ENCODE assay signal across 22 cellular contexts in genomic region chr9:96299823-96300222, GRCh38. TPM values are rescaled to one million over a fixed set of nuclear protein-coding genes. Genes with fewer than 3 reads are reported as not detected.
A peak's percentile ranks its signal among the peaks of the same experiment; 100 is the strongest.
DNase-seq lines count a peak whose midpoint lies in the region; ATAC-seq, FAIRE-seq and TF ChIP-seq lines count a peak whose summit lies in the region.
"Had no signal": no experiment of that assay in that cellular context is flagged by ENCODE, and none has a peak within 500 bp of the region (broad histone marks: within the 10 kb centered on the region; RNA-seq: fewer than 3 reads in every experiment).

No MANE protein-coding gene starts in this region.

- dilution Hi-C loops in keratinocyte (cut with MboI; ENCODE audit: extremely low pct_ligation_motif_present, low sequenced_read_pairs), result no loop called here

- H3K4me2 ChIP-seq in keratinocyte (ENCODE audit: control insufficient read depth, extremely low read depth, insufficient read depth, low read depth, low read length), result no peak overlapping the region

- H3K27ac ChIP-seq in keratinocyte (ENCODE audit: control insufficient read depth, insufficient read depth, low read length), result no peak overlapping the region
- H3K27ac ChIP-seq: gastrocnemius medialis, thyroid gland had no signal

- peak; percentile 26 for FAIRE-seq in keratinocyte (lab: Jason Lieb, UNC)
- no peak for FAIRE-seq in urothelium cell line (lab: Jason Lieb, UNC)

- no peaks in the 10 kb centered on the region for H3K9me3 ChIP-seq in keratinocyte (ENCODE audit: control insufficient read depth, low read depth, low read length)
- H3K9me3 ChIP-seq: gastrocnemius medialis, thyroid gland had no signal

- peaks cover 11% of the 10 kb centered on the region for H3K4me1 ChIP-seq in keratinocyte (ENCODE audit: control insufficient read depth, extremely low read depth, insufficient read depth, low read length)
- H3K4me1 ChIP-seq: gastrocnemius medialis had no signal

- H3K27me3 ChIP-seq in keratinocyte (ENCODE audit: control insufficient read depth, extremely low read depth, insufficient read depth, low read length), result peaks cover 20% of the 10 kb centered on the region
- H3K27me3 ChIP-seq: gastrocnemius medialis, thyroid gland had no signal

- TF ChIP-seq CTCF in keratinocyte (optimal IDR thresholded peaks at IDR 0.05 in 1 of 3, IDR thresholded peaks at IDR 0.05 in 1 of 3, conservative IDR thresholded peaks at IDR 0.05 in 1 of 3; ENCODE audit: extremely low read depth in 1 of 3, insufficient read depth in 2 of 3, low read length in 3 of 3), result no peak

- H3K4me3 ChIP-seq in keratinocyte (ENCODE audit: control insufficient read depth in 2 of 3, extremely low read depth in 1 of 3, insufficient read depth in 2 of 3, low read depth in 1 of 3, low read length in 3 of 3), result no peak overlapping the region
- H3K4me3 ChIP-seq: gastrocnemius medialis, thyroid gland had no signal

- H2AFZ ChIP-seq in keratinocyte (ENCODE audit: control insufficient read depth, low read length), result no peak overlapping the region

- DNase-seq in NCI-H2171 treated with DMSO at 0.1 percent for 48 hours (lab: John Stamatoyannopoulos, UW) (peak; percentile 3), NCI-H2171 (lab: John Stamatoyannopoulos, UW) (no peak), amniotic stem cell (lab: John Stamatoyannopoulos, UW) (peak; percentile 10), keratinocyte (ENCODE audit: low read depth, low spot score) (no peak), urothelium cell line (ENCODE audit: low spot score) (peak; percentile 45), NCI-H82 treated with DMSO at 0.1 percent for 48 hours (lab: John Stamatoyannopoulos, UW; ENCODE audit: unreplicated experiment) (no peak)
- DNase-seq in activated CD4-positive, CD25-positive, alpha-beta regulatory T cell treated with anti-CD3 and anti-CD28 coated beads, Interleukin-2, amount 50 U/mL, for 72 hours, result no peak
- DNase-seq: 8988T; activated CD4-positive, alpha-beta T cell treated with anti-CD3 and anti-CD28 coated beads for 1 hour; activated CD8-positive, alpha-beta memory T cell treated with anti-CD3 and anti-CD28 coated beads, Interleukin-2, amount 50 U/mL, for 48 hours; DMS79 treated with DMSO at 0.1 percent for 48 hours; effector CD8-positive, alpha-beta T cell; gastrocnemius medialis; NCI-H2107; NCI-H82; right cardiac atrium; RPMI8226; stimulated activated CD8-positive, alpha-beta memory T cell treated with anti-CD3 and anti-CD28 coated beads, Interleukin-4, amount 100 ng/mL, for 48 hours; T-helper 2 cell; thyroid gland had no signal

- no peaks in the 10 kb centered on the region for H3K9me1 ChIP-seq in keratinocyte (ENCODE audit: control insufficient read depth, extremely low read depth, insufficient read depth, low read length)

- no peaks in the 10 kb centered on the region for H3K36me3 ChIP-seq in keratinocyte (ENCODE audit: control insufficient read depth in 2 of 2, extremely low read depth in 1 of 2, insufficient read depth in 2 of 2, low read length in 2 of 2)
- H3K36me3 ChIP-seq: gastrocnemius medialis, thyroid gland had no signal

- no peaks in the 10 kb centered on the region for H4K20me1 ChIP-seq in keratinocyte (ENCODE audit: control insufficient read depth, extremely low read depth, insufficient read depth, low read length)

- ATAC-seq in HG02571 (IDR thresholded peaks at IDR 0.05; ENCODE audit: unreplicated experiment), result no peak
- ATAC-seq: gastrocnemius medialis, right cardiac atrium had no signal

- no peak overlapping the region for H3K9ac ChIP-seq in keratinocyte (ENCODE audit: control insufficient read depth, extremely low read depth, insufficient read depth, low read length)

- H3K79me2 ChIP-seq in keratinocyte (ENCODE audit: control insufficient read depth, insufficient read depth, low read length), result no peaks in the 10 kb centered on the region

RNA-seq across cellular contexts. Expression of gene HSD17B3, which starts 2.2 kb away (rescaled TPM):
- 0.10 to 0.17 TPM in 2 of 3 replicates, not detected in the other for polyA plus RNA-seq in keratinocyte
- 0.71 TPM for polyA plus RNA-seq in keratinocyte (2011; ENCODE audit: low read depth)
- 0.13 TPM in 1 of 2 replicates, not detected in the other for polyA plus RNA-seq in keratinocyte (2011; cell fraction: cytosol; rRNA removed)
- 1.1 and 1.4 TPM in 2 replicates for polyA plus RNA-seq in keratinocyte (2011; cell fraction: nucleus; rRNA removed)
- 0.63 TPM in 1 of 2 replicates, not detected in the other for polyA plus RNA-seq in keratinocyte (2012; ENCODE audit: low replicate concordance)
- polyA minus RNA-seq in keratinocyte, result 0.40 TPM in 1 of 3 replicates, not detected in the others
- polyA minus RNA-seq in keratinocyte (2011; cell fraction: cytosol; rRNA and poly(A)+ RNA removed), result not detected
- 0.54 TPM in 1 of 2 replicates, not detected in the other for polyA minus RNA-seq in keratinocyte (2011; cell fraction: nucleus; rRNA and poly(A)+ RNA removed)
- polyA plus RNA-seq: CD14-positive monocyte had no signal

Comparison
In these comparisons a context has a peak if more than half of its experiments do, and no peak if none do; other contexts are left out.
1. DNase-seq: peak in NCI-H2171 treated with DMSO at 0.1 percent for 48 hours (single experiment), amniotic stem cell (single experiment) and urothelium cell line (single experiment); none in NCI-H2171 (single experiment), keratinocyte (single experiment), activated CD4-positive, CD25-positive, alpha-beta regulatory T cell treated with anti-CD3 and anti-CD28 coated beads, Interleukin-2, amount 50 U/mL, for 72 hours (single experiment) and NCI-H82 treated with DMSO at 0.1 percent for 48 hours (single experiment).